ENCODE assay signal across 26 cellular contexts in genomic region chr4:55604996-55605395, GRCh38. TPM values are rescaled to one million over a fixed set of nuclear protein-coding genes. Genes with fewer than 3 reads are reported as not detected.
"Had no signal": no experiment of that assay in that cellular context is flagged by ENCODE, and none has a peak within 500 bp of the region (broad histone marks: within the 10 kb centered on the region; RNA-seq: fewer than 3 reads in every experiment).

No MANE protein-coding gene starts in this region.

- H3K4me1 ChIP-seq: heart right ventricle, psoas muscle, right lobe of liver, testis, tibial nerve, upper lobe of right lung, vagina had no signal

- H3K4me1 Mint-ChIP-seq: stimulated activated naive B cell treated with anti-CD40 and anti-IgM and Interleukin-4, amounts not matched to agents 10 μg/mL and 1 μg/mL and 100 μg/mL, for 72 hours; stimulated activated naive CD8-positive, alpha-beta T cell treated with anti-CD3 and anti-CD28 coated beads, Interleukin-15, amount 100 ng/mL, for 72 hours had no signal

- H3K36me3 Mint-ChIP-seq: natural killer cell treated with Interleukin-12 subunit alpha and Interleukin-12 subunit beta and Interleukin-15 and Interleukin-18, amount 100 ng/mL, for 72 hours; stimulated activated naive B cell treated with anti-CD40 and anti-IgM and Interleukin-4, amounts not matched to agents 10 μg/mL and 1 μg/mL and 100 μg/mL, for 72 hours had no signal

- H3K9me3 ChIP-seq: mucosa of descending colon, psoas muscle, right lobe of liver, testis, tibial nerve, upper lobe of right lung, vagina had no signal

- DNase-seq: effector CD4-positive, alpha-beta T cell; heart right ventricle; hypothalamus; kidney glomerular epithelial cell; mucosa of descending colon; psoas muscle; retina; right lobe of liver; stimulated activated CD4-positive, alpha-beta T cell treated with anti-CD3 and anti-CD28 coated beads, Interleukin-2, amount 100 ng/mL, for 24 hours; stimulated activated CD4-positive, alpha-beta T cell treated with anti-CD3 and anti-CD28 coated beads, Interleukin-4, amount 100 ng/mL, for 4 hours; stimulated activated naive B cell treated with anti-CD40 and anti-IgM and Interleukin-4, amounts not matched to agents 10 μg/mL and 1 μg/mL and 100 μg/mL, for 72 hours; stimulated activated naive CD8-positive, alpha-beta T cell treated with anti-CD3 and anti-CD28 coated beads, Interleukin-15, amount 100 ng/mL, for 72 hours; testis; upper lobe of right lung had no signal

- H3K27me3 ChIP-seq: heart right ventricle, right lobe of liver, testis, tibial nerve, upper lobe of right lung, vagina had no signal

- H3K36me3 ChIP-seq: heart right ventricle, right lobe of liver, tibial nerve, upper lobe of right lung, vagina had no signal

- H3K4me3 ChIP-seq: coronary artery, heart right ventricle, mucosa of descending colon, psoas muscle, right lobe of liver, skin epidermis, testis, tibial nerve, upper lobe of right lung, vagina had no signal

- H3K27ac ChIP-seq: coronary artery, heart right ventricle, psoas muscle, right lobe of liver, skin epidermis, testis, tibial nerve, upper lobe of right lung, vagina had no signal

- H3K27ac Mint-ChIP-seq: natural killer cell treated with Interleukin-12 subunit alpha and Interleukin-12 subunit beta and Interleukin-15 and Interleukin-18, amount 100 ng/mL, for 72 hours; stimulated activated naive B cell treated with anti-CD40 and anti-IgM and Interleukin-4, amounts not matched to agents 10 μg/mL and 1 μg/mL and 100 μg/mL, for 72 hours; stimulated activated naive CD8-positive, alpha-beta T cell treated with anti-CD3 and anti-CD28 coated beads, Interleukin-15, amount 100 ng/mL, for 72 hours had no signal

- H3K4me3 Mint-ChIP-seq: natural killer cell treated with Interleukin-12 subunit alpha and Interleukin-12 subunit beta and Interleukin-15 and Interleukin-18, amount 100 ng/mL, for 72 hours; stimulated activated naive B cell treated with anti-CD40 and anti-IgM and Interleukin-4, amounts not matched to agents 10 μg/mL and 1 μg/mL and 100 μg/mL, for 72 hours; stimulated activated naive CD8-positive, alpha-beta T cell treated with anti-CD3 and anti-CD28 coated beads, Interleukin-15, amount 100 ng/mL, for 72 hours had no signal

- H3K9me3 Mint-ChIP-seq: natural killer cell treated with Interleukin-12 subunit alpha and Interleukin-12 subunit beta and Interleukin-15 and Interleukin-18, amount 100 ng/mL, for 72 hours; stimulated activated naive B cell treated with anti-CD40 and anti-IgM and Interleukin-4, amounts not matched to agents 10 μg/mL and 1 μg/mL and 100 μg/mL, for 72 hours; stimulated activated naive CD8-positive, alpha-beta T cell treated with anti-CD3 and anti-CD28 coated beads, Interleukin-15, amount 100 ng/mL, for 72 hours had no signal

- H3K27me3 Mint-ChIP-seq: stimulated activated naive B cell treated with anti-CD40 and anti-IgM and Interleukin-4, amounts not matched to agents 10 μg/mL and 1 μg/mL and 100 μg/mL, for 72 hours had no signal

RNA-seq across cellular contexts. Expression of gene PDCL2, which starts 13.0 kb away (rescaled TPM):
- total RNA-seq: dermis microvascular lymphatic vessel endothelial cell; fibroblast of lung; frontal cortex; glomerular endothelial cell; heart right ventricle; lower leg skin; mucosa of descending colon; natural killer cell treated with Interleukin-12 subunit alpha and Interleukin-12 subunit beta and Interleukin-15 and Interleukin-18, amount 100 ng/mL, for 72 hours; omental fat pad; psoas muscle; right lobe of liver; subcutaneous adipose tissue; tibial nerve; upper lobe of right lung; vagina had no signal

RNA-seq across cellular contexts. Expression of gene NMU, which starts 31.1 kb away (rescaled TPM):
- total RNA-seq: dermis microvascular lymphatic vessel endothelial cell; fibroblast of lung; heart right ventricle; natural killer cell treated with Interleukin-12 subunit alpha and Interleukin-12 subunit beta and Interleukin-15 and Interleukin-18, amount 100 ng/mL, for 72 hours; omental fat pad; psoas muscle; right lobe of liver; subcutaneous adipose tissue had no signal
